ENCODE assay signal across 11 cellular contexts in genomic region chr3:99396651-99397050, GRCh38.
"Had no signal": no experiment of that assay in that cellular context is flagged by ENCODE, and none has a peak within 500 bp of the region (broad histone marks: within the 10 kb centered on the region; RNA-seq: fewer than 3 reads in every experiment).

No MANE protein-coding gene starts in this region.

- H3K9me3 ChIP-seq: testis had no signal

- H3K36me3 ChIP-seq: left lung had no signal

- DNase-seq: activated CD4-positive, alpha-beta T cell treated with anti-CD3 and anti-CD28 coated beads, Interleukin-2, amount 10 ng/mL, durations not matched to agents 7 days and 5 days; activated CD8-positive, alpha-beta memory T cell treated with anti-CD3 and anti-CD28 coated beads for 24 hours; activated naive CD4-positive, alpha-beta T cell treated with Interleukin-2 at 50 U/mL for 16 hours; body of pancreas; cortex of kidney; effector CD8-positive, alpha-beta T cell; foreskin keratinocyte; left lung; mesendoderm; stimulated activated CD4-positive, alpha-beta T cell treated with anti-CD3 and anti-CD28 coated beads, Interleukin-4, amount 100 ng/mL, for 1 hour; testis had no signal

- H3K4me3 ChIP-seq: body of pancreas, left lung, testis had no signal

- H3K27me3 ChIP-seq: body of pancreas, foreskin keratinocyte, left lung, testis had no signal

- H3K4me1 ChIP-seq: body of pancreas, left lung, testis had no signal

- H3K27ac ChIP-seq: body of pancreas, foreskin keratinocyte, left lung, testis had no signal
